Comparison of ENCODE assay signal across 1 cellular context in the genomic region with DNA sequence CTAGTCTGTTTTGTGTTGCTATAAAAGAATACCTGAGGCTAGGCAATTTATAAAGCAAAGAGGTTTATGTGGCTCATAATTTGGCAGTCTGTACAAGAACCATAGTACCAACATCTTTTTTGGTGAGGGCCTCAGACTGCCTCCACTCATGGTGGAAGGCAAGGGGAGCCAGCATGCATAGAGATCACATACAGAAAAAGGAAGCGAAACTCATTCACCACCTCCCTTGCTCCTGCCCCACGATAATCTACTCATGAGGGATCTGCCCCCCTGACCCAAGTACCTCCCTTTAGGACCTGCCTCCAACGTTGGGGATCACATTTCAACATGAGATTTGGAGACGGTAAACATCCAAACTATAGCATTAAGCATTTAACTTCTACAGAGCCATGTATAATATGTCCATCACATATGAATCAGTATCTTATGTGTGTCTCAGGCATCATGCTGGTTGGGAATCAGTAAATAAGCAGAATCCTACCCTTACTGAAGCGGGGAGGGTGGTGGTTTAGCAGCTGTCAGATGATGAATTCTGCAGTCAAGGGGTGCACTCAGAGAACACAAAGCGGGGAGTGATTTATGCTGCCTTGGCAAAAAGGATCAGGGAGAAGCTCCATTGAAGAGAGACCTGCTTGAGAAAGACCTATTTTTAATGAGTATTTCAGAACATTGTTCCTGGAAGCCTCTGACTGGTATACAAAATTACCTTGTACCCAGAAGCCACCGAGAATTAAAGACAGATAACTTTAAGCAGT.
TF ChIP-seq lines count a peak whose summit lies in the region.

No MANE protein-coding gene starts in this region.

TF ChIP-seq in K562, 482 proteins besides CTCF, POLR2A, EP300 and RAD21:
- TF ChIP-seq ZNF316 (IDR thresholded peaks at IDR 0.05), result peak; percentile 18; the same call in 1 of the 2 replicates
- TF ChIP-seq SIX5 (IDR thresholded peaks at IDR 0.05; ENCODE audit: borderline replicate concordance in 1 of 2, insufficient read depth in 1 of 2, low read depth in 1 of 2, low read length in 2 of 2), result no peak
- TF ChIP-seq C11orf30 (IDR thresholded peaks at IDR 0.05; ENCODE audit: low read depth), result peak; percentile 29; the same call in 1 of the 2 replicates
- TF ChIP-seq ERF (CRISPR knock-in tag; IDR thresholded peaks at IDR 0.05), result no peak
